In the genomic region with DNA sequence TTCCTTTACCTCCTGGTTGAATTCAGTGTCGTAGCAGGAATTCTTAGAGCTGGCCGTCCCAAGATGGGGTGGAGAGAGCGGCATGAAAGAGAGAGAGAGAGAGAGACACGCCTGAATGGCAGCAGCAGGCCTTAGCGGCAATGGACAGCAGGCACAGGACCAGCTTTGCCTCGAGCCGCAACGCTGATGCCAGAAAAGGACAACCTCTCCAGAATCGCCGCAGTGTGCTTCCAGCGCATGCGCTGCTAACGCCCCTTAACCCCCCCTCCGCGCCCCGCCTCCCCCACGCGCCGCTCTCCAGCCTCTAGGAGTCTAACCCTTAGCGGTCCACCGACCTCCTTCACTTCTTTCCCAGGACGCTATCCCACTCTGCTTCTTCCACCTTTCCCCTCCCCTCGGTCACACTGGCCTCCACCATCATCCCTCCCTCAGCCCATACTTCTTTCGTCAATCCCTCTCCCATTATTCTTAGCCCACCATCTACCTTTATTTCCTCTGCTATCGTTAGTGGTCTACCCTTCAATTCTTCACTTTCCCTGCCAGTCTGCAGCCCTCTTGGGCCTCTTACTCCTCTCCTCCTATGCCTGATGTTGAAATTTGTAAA, we compare ENCODE assay signal across 8 cellular contexts. TPM values are rescaled to one million over a fixed set of nuclear protein-coding genes. Genes with fewer than 3 reads are reported as not detected.
DNase-seq lines count a peak whose midpoint lies in the region; ATAC-seq and TF ChIP-seq lines count a peak whose summit lies in the region.

No MANE protein-coding gene starts in this region.

- intact Hi-C loops in activated T-helper 1 cell treated with anti-CD3 and anti-CD28 coated beads, Interleukin-12 subunit alpha, Interleukin-12 subunit beta, Interleukin-2, Interleukin-4 antibody, amounts not matched to agents 30 ng/mL and 10 ng/mL and 1 ng/mL, durations not matched to agents 14 hours and 24 hours and 36 hours (cut with micrococcal nuclease): loop anchor here (2.0 to 5.0 kb wide), 8 partner anchors 46 to 1879 kb away; a partner anchor contains a TSS
- intact Hi-C loops in naive thymus-derived CD4-positive, alpha-beta T cell (cut with micrococcal nuclease): loop anchor here (2.0 to 5.0 kb wide), 11 partner anchors 46 to 1879 kb away; a partner anchor contains a TSS

- peak overlapping the region; percentile 72 for H3K27ac Mint-ChIP-seq in activated T-helper 1 cell treated with anti-CD3 and anti-CD28 coated beads, Interleukin-12 subunit alpha, Interleukin-12 subunit beta, Interleukin-2, Interleukin-4 antibody, amounts not matched to agents 30 ng/mL and 10 ng/mL and 1 ng/mL, durations not matched to agents 14 hours and 24 hours and 36 hours
- H3K27ac Mint-ChIP-seq in naive thymus-derived CD4-positive, alpha-beta T cell: peak overlapping the region; percentile 60 to 97 (median 90)

- POLR2A ChIA-PET in naive thymus-derived CD4-positive, alpha-beta T cell (lab: Charles Lee): no interaction called here

- H3K9ac ChIP-seq in Karpas-422 (ENCODE audit: low read length): peak overlapping the region; percentile 85
- H3K9ac ChIP-seq in fibroblast of lung (ENCODE audit: insufficient read depth, low read length): peak overlapping the region; percentile 52

- no peaks in the 10 kb centered on the region for H3K9me3 Mint-ChIP-seq in activated T-helper 1 cell treated with anti-CD3 and anti-CD28 coated beads, Interleukin-12 subunit alpha, Interleukin-12 subunit beta, Interleukin-2, Interleukin-4 antibody, amounts not matched to agents 30 ng/mL and 10 ng/mL and 1 ng/mL, durations not matched to agents 14 hours and 24 hours and 36 hours
- H3K9me3 Mint-ChIP-seq in naive thymus-derived CD4-positive, alpha-beta T cell: peaks cover 0 to 2% (median 0%) of the 10 kb centered on the region in 11 donors

- no peaks in the 10 kb centered on the region for H3K27me3 ChIP-seq in Karpas-422 (ENCODE audit: low read length)
- H3K27me3 ChIP-seq in fibroblast of lung (ENCODE audit: control insufficient read depth, insufficient read depth, low read length): no peaks in the 10 kb centered on the region
- H3K27me3 ChIP-seq in naive thymus-derived CD4-positive, alpha-beta T cell (ENCODE audit: control insufficient read depth in 2 of 2, insufficient read depth in 2 of 2, low read length in 2 of 2): no peaks in the 10 kb centered on the region

- DNase-seq in Karpas-422: peak; percentile 80
- DNase-seq in RKO (ENCODE audit: low spot score): peak; percentile 84
- DNase-seq in activated T-helper 1 cell treated with anti-CD3 and anti-CD28 coated beads, Interleukin-12 subunit alpha, Interleukin-12 subunit beta, Interleukin-2, Interleukin-4 antibody, amounts not matched to agents 30 ng/mL and 10 ng/mL and 1 ng/mL, durations not matched to agents 14 hours and 24 hours and 36 hours (ENCODE audit: low spot score): peak; percentile 24
- DNase-seq in fibroblast of lung (ENCODE audit: low read depth in 2 of 2): peak; percentile 71 to 80
- DNase-seq in naive thymus-derived CD4-positive, alpha-beta T cell: peak; percentile 20 to 53 (median 42)
- DNase-seq in stimulated activated CD8-positive, alpha-beta memory T cell treated with anti-CD3 and anti-CD28 coated beads, Interleukin-7, amount 100 ng/mL, for 48 hours (ENCODE audit: extremely low read depth in 1 of 2, low read depth in 1 of 2): peak; percentile 19 to 48

- no peak for TF ChIP-seq POLR2A in GM18505 (IDR thresholded peaks at IDR 0.05; ENCODE audit: borderline replicate concordance, extremely low read depth, insufficient read depth, insufficient read length)

- peaks cover 9% of the 10 kb centered on the region for H3K36me3 Mint-ChIP-seq in activated T-helper 1 cell treated with anti-CD3 and anti-CD28 coated beads, Interleukin-12 subunit alpha, Interleukin-12 subunit beta, Interleukin-2, Interleukin-4 antibody, amounts not matched to agents 30 ng/mL and 10 ng/mL and 1 ng/mL, durations not matched to agents 14 hours and 24 hours and 36 hours (ENCODE audit: low read depth)
- peaks cover 0 to 13% (median 0%) of the 10 kb centered on the region in 5 donors for H3K36me3 Mint-ChIP-seq in naive thymus-derived CD4-positive, alpha-beta T cell

- H3K4me1 ChIP-seq in Karpas-422 (ENCODE audit: low read length) (peaks cover 12% of the 10 kb centered on the region), fibroblast of lung (ENCODE audit: control insufficient read depth, extremely low read depth, insufficient read depth, low read length) (no peaks in the 10 kb centered on the region)
- H3K4me1 ChIP-seq in naive thymus-derived CD4-positive, alpha-beta T cell (ENCODE audit: control insufficient read depth in 2 of 2, insufficient read depth in 2 of 2, low read length in 2 of 2): peaks cover 0 to 9% of the 10 kb centered on the region in 2 donors

- CTCF ChIA-PET in naive thymus-derived CD4-positive, alpha-beta T cell (lab: Charles Lee): no interaction called here

- no peak for TF ChIP-seq CTCF in fibroblast of lung (conservative IDR thresholded peaks at IDR 0.05 in 1 of 2, IDR thresholded peaks at IDR 0.05 in 1 of 2; ENCODE audit: low read depth in 1 of 2, low read length in 2 of 2)

- H3K36me3 ChIP-seq in Karpas-422 (ENCODE audit: insufficient read depth, low read length) (peaks cover 2% of the 10 kb centered on the region), fibroblast of lung (ENCODE audit: control insufficient read depth, insufficient read depth, low read length) (no peaks in the 10 kb centered on the region)
- no peaks in the 10 kb centered on the region for H3K36me3 ChIP-seq in naive thymus-derived CD4-positive, alpha-beta T cell (ENCODE audit: control insufficient read depth in 2 of 3, insufficient read depth in 3 of 3, low read length in 3 of 3)

- H3K9me2 ChIP-seq in Karpas-422 (replicated peaks; ENCODE audit: insufficient read depth, low read length): no peaks in the 10 kb centered on the region

- H4K20me1 ChIP-seq in Karpas-422 (ENCODE audit: insufficient read depth, low read depth, low read length): no peaks in the 10 kb centered on the region
- no peaks in the 10 kb centered on the region for H4K20me1 ChIP-seq in fibroblast of lung (ENCODE audit: control insufficient read depth, extremely low read depth, insufficient read depth, low read length)

- H3K27ac ChIP-seq in Karpas-422 (ENCODE audit: low read length): no peak overlapping the region
- H3K27ac ChIP-seq in fibroblast of lung (ENCODE audit: insufficient read depth, low read length): peak overlapping the region; percentile 99
- H3K27ac ChIP-seq in naive thymus-derived CD4-positive, alpha-beta T cell (ENCODE audit: low read depth, low read length): peak overlapping the region; percentile 82

- H3K79me2 ChIP-seq in Karpas-422 (ENCODE audit: low read length) (peaks cover 37% of the 10 kb centered on the region), fibroblast of lung (ENCODE audit: control insufficient read depth, insufficient read depth, low read length) (peaks cover 38% of the 10 kb centered on the region)

- H3K4me3 ChIP-seq in Karpas-422 (ENCODE audit: low read length): peak overlapping the region; percentile 87
- H3K4me3 ChIP-seq in fibroblast of lung (replicated peaks in 1 of 4; ENCODE audit: control extremely low read depth in 1 of 4, insufficient read depth in 1 of 4, low read depth in 3 of 4, low read length in 4 of 4): peak overlapping the region; percentile 77 to 84 (median 80)
- peak overlapping the region; percentile 94 for H3K4me3 ChIP-seq in naive thymus-derived CD4-positive, alpha-beta T cell (ENCODE audit: low read length)

- H3K4me2 ChIP-seq in Karpas-422 (ENCODE audit: low read depth, low read length, poor library complexity, severe bottlenecking) (peak overlapping the region; percentile 94), fibroblast of lung (ENCODE audit: extremely low read depth, insufficient read depth, low read length) (peak overlapping the region; percentile 92)

- peak overlapping the region; percentile 91 for H3K4me3 Mint-ChIP-seq in activated T-helper 1 cell treated with anti-CD3 and anti-CD28 coated beads, Interleukin-12 subunit alpha, Interleukin-12 subunit beta, Interleukin-2, Interleukin-4 antibody, amounts not matched to agents 30 ng/mL and 10 ng/mL and 1 ng/mL, durations not matched to agents 14 hours and 24 hours and 36 hours
- peak overlapping the region; percentile 83 to 100 (median 96) for H3K4me3 Mint-ChIP-seq in naive thymus-derived CD4-positive, alpha-beta T cell

- no peaks in the 10 kb centered on the region for H3K27me3 Mint-ChIP-seq in activated T-helper 1 cell treated with anti-CD3 and anti-CD28 coated beads, Interleukin-12 subunit alpha, Interleukin-12 subunit beta, Interleukin-2, Interleukin-4 antibody, amounts not matched to agents 30 ng/mL and 10 ng/mL and 1 ng/mL, durations not matched to agents 14 hours and 24 hours and 36 hours (ENCODE audit: insufficient read depth)
- no peaks in the 10 kb centered on the region for H3K27me3 Mint-ChIP-seq in naive thymus-derived CD4-positive, alpha-beta T cell

- H3K9me3 ChIP-seq in Karpas-422 (ENCODE audit: low read length) (no peaks in the 10 kb centered on the region), fibroblast of lung (ENCODE audit: control insufficient read depth, insufficient read depth, low read depth, low read length) (no peaks in the 10 kb centered on the region)
- no peaks in the 10 kb centered on the region for H3K9me3 ChIP-seq in naive thymus-derived CD4-positive, alpha-beta T cell (ENCODE audit: control insufficient read depth in 2 of 3, low read length in 3 of 3)

- peak overlapping the region; percentile 64 for H2AFZ ChIP-seq in Karpas-422 (ENCODE audit: low read length)
- peak overlapping the region; percentile 80 for H2AFZ ChIP-seq in fibroblast of lung (ENCODE audit: low read length)

- H3K4me1 Mint-ChIP-seq in activated T-helper 1 cell treated with anti-CD3 and anti-CD28 coated beads, Interleukin-12 subunit alpha, Interleukin-12 subunit beta, Interleukin-2, Interleukin-4 antibody, amounts not matched to agents 30 ng/mL and 10 ng/mL and 1 ng/mL, durations not matched to agents 14 hours and 24 hours and 36 hours (ENCODE audit: low read depth): peaks cover 24% of the 10 kb centered on the region
- peaks cover 0 to 27% (median 12%) of the 10 kb centered on the region in 7 donors for H3K4me1 Mint-ChIP-seq in naive thymus-derived CD4-positive, alpha-beta T cell

- ATAC-seq in GM18505 (IDR thresholded peaks at IDR 0.05; ENCODE audit: unreplicated experiment): peak; percentile 40
- ATAC-seq in naive thymus-derived CD4-positive, alpha-beta T cell: peak; percentile 40
- no peak for ATAC-seq in HG03439 (IDR thresholded peaks at IDR 0.05; ENCODE audit: unreplicated experiment)

RNA-seq across cellular contexts. Expression of a gene that starts 10.5 kb away (rescaled TPM):
- total RNA-seq in Karpas-422 (2014; rRNA removed; shearing (Covaris generic); ENCODE audit: low replicate concordance): not detected in 2 replicates
- total RNA-seq in activated T-helper 1 cell treated with anti-CD3 and anti-CD28 coated beads, Interleukin-12 subunit alpha, Interleukin-12 subunit beta, Interleukin-2, Interleukin-4 antibody, amounts not matched to agents 30 ng/mL and 10 ng/mL and 1 ng/mL, durations not matched to agents 14 hours and 24 hours and 36 hours: not detected in 2 replicates
- total RNA-seq in fibroblast of lung: not detected in 2 replicates
- not detected in 2 replicates for polyA plus RNA-seq in fibroblast of lung
- polyA plus RNA-seq in fibroblast of lung (2012): not detected in 2 replicates
- polyA minus RNA-seq in fibroblast of lung (ENCODE audit: low replicate concordance): not detected in 2 replicates
- total RNA-seq in naive thymus-derived CD4-positive, alpha-beta T cell: not detected
- not detected for polyA plus RNA-seq in naive thymus-derived CD4-positive, alpha-beta T cell

Comparison
In these comparisons a context has a peak if more than half of its experiments do, and no peak if none do; other contexts are left out.
1. DNase-seq: peak in every context shown above with its lines; median percentile 84 in RKO; 80 in Karpas-422; 76 in fibroblast of lung; 42 in naive thymus-derived CD4-positive, alpha-beta T cell; 34 in stimulated activated CD8-positive, alpha-beta memory T cell treated with anti-CD3 and anti-CD28 coated beads, Interleukin-7, amount 100 ng/mL, for 48 hours; 24 in activated T-helper 1 cell treated with anti-CD3 and anti-CD28 coated beads, Interleukin-12 subunit alpha, Interleukin-12 subunit beta, Interleukin-2, Interleukin-4 antibody, amounts not matched to agents 30 ng/mL and 10 ng/mL and 1 ng/mL, durations not matched to agents 14 hours and 24 hours and 36 hours.